In the genomic region with DNA sequence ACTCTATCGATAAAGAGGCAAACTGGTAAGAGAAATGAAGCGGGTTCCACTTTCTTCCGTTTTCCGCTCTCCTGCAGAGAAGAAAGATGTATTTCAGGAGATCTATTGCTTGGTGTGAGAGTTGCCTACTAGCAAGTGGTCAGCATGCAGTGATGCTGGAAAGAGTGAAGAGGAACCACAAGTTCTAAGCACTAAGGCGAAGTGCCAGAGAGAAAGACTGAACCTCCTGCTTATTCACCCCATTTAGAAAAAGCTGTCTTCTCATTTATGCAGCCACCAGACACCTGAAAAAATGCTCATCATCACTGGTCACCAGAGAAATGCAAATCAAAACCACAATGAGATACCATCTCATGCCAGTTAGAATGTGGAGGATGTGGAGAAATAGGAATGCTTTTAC, we compare ENCODE assay signal across 17 cellular contexts.
DNase-seq lines count a peak whose midpoint lies in the region; ATAC-seq, FAIRE-seq and TF ChIP-seq lines count a peak whose summit lies in the region.
"Had no signal": no experiment of that assay in that cellular context is flagged by ENCODE, and none has a peak within 500 bp of the region (broad histone marks: within the 10 kb centered on the region; RNA-seq: fewer than 3 reads in every experiment).

No MANE protein-coding gene starts in this region.

- TF ChIP-seq CTCF in NB4 (IDR thresholded peaks at IDR 0.05; ENCODE audit: low read depth, low read length) (no peak), astrocyte of the spinal cord (IDR thresholded peaks at IDR 0.05; ENCODE audit: low read depth, low read length) (no peak), osteocyte (IDR thresholded peaks at IDR 0.05) (no peak)

- no peak overlapping the region for H3K27ac Mint-ChIP-seq in osteocyte (ENCODE audit: unreplicated experiment)
- H3K27ac Mint-ChIP-seq: B cell; CD8-positive, alpha-beta T cell; H9 had no signal

- in situ Hi-C loops in astrocyte of the spinal cord (cut with HindIII; ENCODE audit: low sequenced_read_pairs), result no loop called here

- H3K36me3 Mint-ChIP-seq in osteocyte (ENCODE audit: unreplicated experiment), result no peaks in the 10 kb centered on the region
- H3K36me3 Mint-ChIP-seq: CD8-positive, alpha-beta T cell had no signal

- H3K9me3 Mint-ChIP-seq in osteocyte (ENCODE audit: unreplicated experiment), result no peaks in the 10 kb centered on the region
- H3K9me3 Mint-ChIP-seq: CD8-positive, alpha-beta T cell; H9 had no signal

- DNase-seq in H54 (ENCODE audit: insufficient read length, low spot score) (no peak), NB4 (ENCODE audit: low read depth) (peak; percentile 9), astrocyte of the spinal cord (ENCODE audit: low read depth, low spot score) (peak; percentile 57), renal cortical epithelial cell (ENCODE audit: low read depth) (peak; percentile 16), osteocyte (ENCODE audit: extremely low spot score, unreplicated experiment) (no peak)
- DNase-seq: Caco-2; CD8-positive, alpha-beta T cell; H9; NCI-H2029 treated with DMSO at 0.1 percent for 48 hours; NCI-H526 treated with DMSO at 0.1 percent for 48 hours; Right ventricle myocardium superior; RPMI8226 had no signal

- TF ChIP-seq POLR2A in H54 (IDR thresholded peaks at IDR 0.05; ENCODE audit: low read depth, low read length) (no peak), NB4 (IDR thresholded peaks at IDR 0.05; ENCODE audit: extremely low read depth, insufficient read length) (no peak)

- ATAC-seq in HG03039 (IDR thresholded peaks at IDR 0.05; ENCODE audit: unreplicated experiment) (no peak), HG02884 (IDR thresholded peaks at IDR 0.05; ENCODE audit: unreplicated experiment) (no peak)
- ATAC-seq: CD8-positive, alpha-beta T cell had no signal

- H3K27me3 Mint-ChIP-seq in osteocyte (ENCODE audit: unreplicated experiment), result peaks cover 21% of the 10 kb centered on the region
- H3K27me3 Mint-ChIP-seq: B cell had no signal

- H3K4me3 Mint-ChIP-seq in osteocyte (ENCODE audit: unreplicated experiment), result no peak overlapping the region
- H3K4me3 Mint-ChIP-seq: B cell; CD8-positive, alpha-beta T cell; H9 had no signal

- H3K4me3 ChIP-seq in NB4 (ENCODE audit: low read depth, low read length), result no peak overlapping the region
- no peak overlapping the region for H3K4me3 ChIP-seq in astrocyte of the spinal cord (ENCODE audit: low read depth, low read length)
- H3K4me3 ChIP-seq: SJSA1 had no signal

- H3K4me1 Mint-ChIP-seq in osteocyte (ENCODE audit: unreplicated experiment), result peaks cover 21% of the 10 kb centered on the region
- H3K4me1 Mint-ChIP-seq: B cell had no signal

- peak; percentile 78 for FAIRE-seq in H54 (lab: Jason Lieb, UNC)
- FAIRE-seq: G401.6 had no signal

Comparison
In these comparisons a context has a peak if more than half of its experiments do, and no peak if none do; other contexts are left out.
1. DNase-seq: peak in NB4 (single experiment), astrocyte of the spinal cord (single experiment) and renal cortical epithelial cell (single experiment); none in H54 (single experiment) and osteocyte (single experiment).